Comparison of ENCODE assay signal across 8 cellular contexts in the genomic region with DNA sequence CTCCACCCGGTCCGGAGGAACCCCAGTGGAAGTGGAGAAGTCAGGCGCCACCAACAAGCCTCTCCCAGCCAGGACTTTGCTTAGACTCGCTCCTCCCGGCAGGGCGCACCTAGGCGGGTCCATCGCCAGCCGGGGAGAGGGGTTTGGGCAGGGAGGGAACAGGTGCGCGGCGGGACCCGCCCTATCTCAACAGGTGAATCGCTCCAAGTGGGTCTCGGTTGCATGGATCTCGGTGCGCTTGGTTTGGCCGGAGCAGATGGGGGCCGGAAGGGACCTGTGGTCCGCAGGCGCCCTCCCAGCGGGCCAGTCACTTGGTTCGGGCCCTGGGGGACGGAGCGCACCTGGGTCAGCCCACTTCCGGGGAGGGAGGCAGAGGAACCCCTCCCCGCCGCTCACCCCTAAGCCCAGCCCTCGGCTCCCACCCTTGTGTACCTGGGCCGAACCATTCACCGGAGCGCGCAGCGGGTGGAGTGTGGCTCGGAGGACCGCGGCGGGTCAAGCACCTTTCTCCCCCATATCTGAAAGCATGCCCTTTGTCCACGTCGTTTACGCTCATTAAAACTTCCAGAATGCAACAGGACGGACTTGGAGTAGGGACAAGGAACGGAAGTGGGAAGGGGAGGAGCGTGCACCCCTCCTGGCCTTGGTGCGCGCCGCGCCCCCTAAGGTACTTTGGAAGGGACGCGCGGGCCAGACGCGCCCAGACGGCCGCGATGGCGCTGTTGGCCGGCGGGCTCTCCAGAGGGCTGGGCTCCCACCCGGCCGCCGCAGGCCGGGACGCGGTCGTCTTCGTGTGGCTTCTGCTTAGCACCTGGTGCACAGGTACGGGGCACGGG. TPM values are rescaled to one million over a fixed set of nuclear protein-coding genes. Genes with fewer than 3 reads are reported as not detected.
DNase-seq lines count a peak whose midpoint lies in the region; ATAC-seq, FAIRE-seq and TF ChIP-seq lines count a peak whose summit lies in the region.

Gene LSR, plus strand, starts transcription at position 693 of the 836 bp plus-strand sequence. Its CDS starts 21 bp downstream, at position 714.

- H3K9me3 Mint-ChIP-seq in CD4-positive, CD25-positive, alpha-beta regulatory T cell: peaks cover 0 to 8% (median 4%) of the 10 kb centered on the region in 7 donors
- H3K9me3 Mint-ChIP-seq in T-cell: peaks cover 4 to 11% (median 5%) of the 10 kb centered on the region in 3 donors

- peak within 1 kb of the TSS; percentile 91 to 97 (median 92) for H3K27ac Mint-ChIP-seq in CD4-positive, CD25-positive, alpha-beta regulatory T cell
- peak within 1 kb of the TSS; percentile 96 to 98 for H3K27ac Mint-ChIP-seq in T-cell

- POLR2A ChIA-PET in T-cell (lab: Charles Lee) (no interaction called here), K562 (lab: Yijun Ruan, JAX) (no interaction called here)

- H3K9me1 ChIP-seq in K562 (ENCODE audit: control insufficient read depth, insufficient read depth, low read length): no peaks in the 10 kb centered on the region

- H3K27me3 Mint-ChIP-seq in CD4-positive, CD25-positive, alpha-beta regulatory T cell: peaks cover 34% of the 10 kb centered on the region
- peaks cover 3 to 5% of the 10 kb centered on the region in 2 donors for H3K27me3 Mint-ChIP-seq in T-cell

- intact Hi-C loops in K562 (cut with micrococcal nuclease): loop anchor here (2.0 to 5.0 kb wide), 4 partner anchors 28 to 96 kb away; partner anchors contain the start of gene FXYD5

- peak within 1 kb of the TSS; percentile 99 for H2AFZ ChIP-seq in K562 (ENCODE audit: low read depth, low read length)

- no peaks in the 10 kb centered on the region for H3K9me3 ChIP-seq in CD4-positive, CD25-positive, alpha-beta regulatory T cell (ENCODE audit: control insufficient read depth in 2 of 2, low read length in 2 of 2)
- H3K9me3 ChIP-seq in K562 (replicated peaks; ENCODE audit: control insufficient read depth, insufficient read depth, low read depth, low read length): peaks cover 4% of the 10 kb centered on the region; the same call in 1 of the 2 replicates

- H3K79me2 ChIP-seq in K562 (ENCODE audit: control insufficient read depth, insufficient read depth, low read length): peaks cover 33% of the 10 kb centered on the region

- peak within 1 kb of the TSS; percentile 73 for H3K27ac ChIP-seq in CD4-positive, CD25-positive, alpha-beta regulatory T cell (ENCODE audit: insufficient read depth, low read length, poor library complexity, severe bottlenecking)
- peak within 1 kb of the TSS; percentile 96 for H3K27ac ChIP-seq in K562 (ENCODE audit: extremely low read depth, low read depth, low read length)

- TF ChIP-seq EP300 in K562 (IDR thresholded peaks at IDR 0.05; ENCODE audit: low read length): no peak

- peak; percentile 61 to 92 (median 85) for DNase-seq in CD4-positive, CD25-positive, alpha-beta regulatory T cell
- peak; percentile 97 for DNase-seq in HPDE6-E6E7 (ENCODE audit: extremely low spot score)
- peak; percentile 34 to 83 (median 66) for DNase-seq in T-cell
- DNase-seq in K562 (ENCODE audit: extremely low read depth in 1 of 4, low spot score in 3 of 4): peak; percentile 95 to 97 (median 96)
- DNase-seq in left lobe of liver (ENCODE audit: low spot score): peak; percentile 93
- DNase-seq in stimulated activated CD8-positive, alpha-beta memory T cell treated with anti-CD3 and anti-CD28 coated beads, Interleukin-12 subunit alpha, Interleukin-12 subunit beta, amount 100 ng/mL, for 4 hours (ENCODE audit: low read depth): peak; percentile 61
- DNase-seq in nucleus accumbens (lab: John Stamatoyannopoulos, UW): no peak

- H3K36me3 Mint-ChIP-seq in CD4-positive, CD25-positive, alpha-beta regulatory T cell: peaks cover 18% of the 10 kb centered on the region
- peaks cover 18% of the 10 kb centered on the region for H3K36me3 Mint-ChIP-seq in T-cell

- H3K4me3 ChIP-seq in CD4-positive, CD25-positive, alpha-beta regulatory T cell (ENCODE audit: low read depth, low read length): peak within 1 kb of the TSS; percentile 74
- H3K4me3 ChIP-seq in K562: peak within 1 kb of the TSS; percentile 61

- H3K27me3 ChIP-seq in CD4-positive, CD25-positive, alpha-beta regulatory T cell (ENCODE audit: control insufficient read depth, insufficient read depth, low read length): no peaks in the 10 kb centered on the region
- H3K27me3 ChIP-seq in K562 (ENCODE audit: control insufficient read depth in 2 of 2, insufficient read depth in 2 of 2, low read length in 2 of 2): no peaks in the 10 kb centered on the region

- peaks cover 32% of the 10 kb centered on the region for H3K4me1 ChIP-seq in CD4-positive, CD25-positive, alpha-beta regulatory T cell (ENCODE audit: control insufficient read depth, insufficient read depth, low read length, poor library complexity, severe bottlenecking)
- H3K4me1 ChIP-seq in K562 (replicated peaks in 1 of 2; ENCODE audit: control insufficient read depth in 2 of 2, insufficient read depth in 2 of 2, low read length in 2 of 2): peaks cover 17 to 30% of the 10 kb centered on the region in 2 experiments; a peak in 4 of 5 replicates

- peak; percentile 84 for FAIRE-seq in K562 (lab: Jason Lieb, UNC)

- H3K4me2 ChIP-seq in K562 (ENCODE audit: insufficient read depth, low read length): peak within 1 kb of the TSS; percentile 94

- ATAC-seq in CD4-positive, CD25-positive, alpha-beta regulatory T cell (ENCODE audit: low read depth in 2 of 2): peak; percentile 89 to 90
- ATAC-seq in GM19467 (IDR thresholded peaks at IDR 0.05; ENCODE audit: unreplicated experiment) (peak; percentile 76), T-cell (replicated peaks in 1 of 4) (peak; percentile 87 to 91 (median 90)), K562 (peak; percentile 93), left lobe of liver (peak; percentile 87)

- in situ Hi-C loops in K562 (cut with MboI): no loop called here

- TF ChIP-seq CTCF in K562 (IDR thresholded peaks at IDR 0.05 in 2 of 3, conservative IDR thresholded peaks at IDR 0.05 in 1 of 3; ENCODE audit: insufficient read depth in 2 of 3, low read depth in 1 of 3, low read length in 3 of 3): 0 out of 6 replicates have a peak, but pooled peaks of 1 of the 3 experiments have one; percentile 28

- CTCF ChIA-PET in T-cell (lab: Charles Lee) (interaction anchor here in 1 of 2 donors (1.0 kb wide), 1 partner anchor 247 kb away, joined by 3 read pairs; no protein-coding TSS in a partner anchor), K562 (lab: Yijun Ruan, JAX; ENCODE audit: low intra/inter-chr PET ratio) (interaction anchor here (0.7 to 1.3 kb wide), 2 partner anchors 12 to 21 kb away, joined by 3 to 6 read pairs; partner anchors contain the start of gene USF2)

- no TSS peak for BruUV-seq in K562 (replicated peaks; lab: Mats Ljungman, UMichigan)

- TF ChIP-seq RAD21 in K562 (CRISPR knock-in tag; conservative IDR thresholded peaks at IDR 0.05 in 1 of 2, IDR thresholded peaks at IDR 0.05 in 1 of 2): no peak

- peak within 1 kb of the TSS; percentile 93 to 96 (median 94) for H3K4me3 Mint-ChIP-seq in CD4-positive, CD25-positive, alpha-beta regulatory T cell
- H3K4me3 Mint-ChIP-seq in T-cell: peak within 1 kb of the TSS; percentile 86 to 95 (median 91)

- H3K36me3 ChIP-seq in CD4-positive, CD25-positive, alpha-beta regulatory T cell (ENCODE audit: control insufficient read depth, insufficient read depth, low read length): peaks cover 6% of the 10 kb centered on the region
- H3K36me3 ChIP-seq in K562 (ENCODE audit: control insufficient read depth, insufficient read depth, low read length): peaks cover 31% of the 10 kb centered on the region; the same call in 2 of the 3 replicates

- peak within 1 kb of the TSS; percentile 81 to 92 for H3K9ac ChIP-seq in K562 (ENCODE audit: insufficient read depth in 1 of 2, low read depth in 2 of 2, low read length in 2 of 2)

- no peaks in the 10 kb centered on the region; the same call in 1 of the 2 replicates for H4K20me1 ChIP-seq in K562 (replicated peaks; ENCODE audit: control insufficient read depth, insufficient read depth, low read length)

- peak; percentile 96 for TF ChIP-seq POLR2A in K562 (conservative IDR thresholded peaks at IDR 0.05)

- H3K4me1 Mint-ChIP-seq in CD4-positive, CD25-positive, alpha-beta regulatory T cell: peaks cover 3 to 50% (median 28%) of the 10 kb centered on the region in 4 donors
- peaks cover 31 to 50% (median 39%) of the 10 kb centered on the region in 3 donors for H3K4me1 Mint-ChIP-seq in T-cell

- WGBS in K562 (ENCODE audit: insufficient coverage, low coverage, missing lambda C conversion rate): 0% methylated on average over 51 of the region's 69 CpGs

TF ChIP-seq in K562, 482 proteins besides CTCF, POLR2A, EP300 and RAD21 (continues in another document):
- TF ChIP-seq KAT8 (IDR thresholded peaks at IDR 0.05; ENCODE audit: low read depth) (no peak), SAP30 (IDR thresholded peaks at IDR 0.05; ENCODE audit: borderline replicate concordance, insufficient read depth, low read depth, low read length, poor library complexity, severe bottlenecking) (peak; percentile 90)

RNA-seq across cellular contexts. Expression of gene LSR, which starts in this region (rescaled TPM):
- 28.1 TPM for total RNA-seq in CD4-positive, CD25-positive, alpha-beta regulatory T cell
- 10 to 100 TPM; 47.8 to 66.1 (median 53.7) TPM for polyA plus RNA-seq in CD4-positive, CD25-positive, alpha-beta regulatory T cell
- total RNA-seq in T-cell (10 to 100 TPM; 36.8 to 64.9 (median 57.4) TPM), K562 (2014; rRNA removed) (65.1 and 111 TPM in 2 replicates), K562 (2014; rRNA removed; fragmentation: Illumina TruSeq; extraction: Trizol) (10.1 and 11.3 TPM in 2 replicates), K562 (2015; rRNA removed; fragmentation: Illumina TruSeq; extraction: Trizol) (29.4 and 32.3 TPM in 2 replicates), K562 (2021) (83.3 and 87.9 TPM in 2 replicates), left lobe of liver (103 TPM)
- total RNA-seq in K562 (2011; cell fraction: chromatin; rRNA removed; ENCODE audit: low replicate concordance): 30.2 and 123 TPM in 2 replicates
- 223 and 260 TPM in 2 replicates for total RNA-seq in K562 (2011; cell fraction: nucleolus; rRNA removed)
- total RNA-seq in K562 (2011; cell fraction: nucleoplasm; rRNA removed): 130 and 145 TPM in 2 replicates
- polyA plus RNA-seq in K562 (2011; rRNA removed) (19.6 and 42.8 TPM in 2 replicates), K562 (2014; fragmentation: Illumina TruSeq; extraction: Trizol) (28.0 and 61.6 TPM in 2 replicates), K562 (2014; fragmentation: Nextera tagmentation; extraction: Ambion mirVana) (under 1 TPM; 0.44 to 0.66 TPM), K562 (2014; rRNA removed) (39.4 and 47.4 TPM in 2 replicates)
- 24.5 and 85.7 TPM in 2 replicates for polyA plus RNA-seq in K562 (2011; cell fraction: cytosol; rRNA removed)
- 44.0 and 102 TPM in 2 replicates for polyA plus RNA-seq in K562 (2011; cell fraction: nucleus; rRNA removed)
- polyA plus RNA-seq in K562 (2012): 77.8 and 93.6 TPM in 2 replicates
- polyA minus RNA-seq in K562 (2011; rRNA and poly(A)+ RNA removed): 9.4 and 16.2 TPM in 2 replicates
- 87.6 and 93.3 TPM in 2 replicates for polyA minus RNA-seq in K562 (2011; cell fraction: cytosol; rRNA and poly(A)+ RNA removed)
- polyA minus RNA-seq in K562 (2011; cell fraction: nucleus; rRNA and poly(A)+ RNA removed): 61.4 and 69.4 TPM in 2 replicates

Comparison
In these comparisons a context has a peak if more than half of its experiments do, and no peak if none do; other contexts are left out.
1. DNase-seq: peak in CD4-positive, CD25-positive, alpha-beta regulatory T cell (3 of 3), HPDE6-E6E7 (single experiment), T-cell (34 of 34), K562 (4 of 4), left lobe of liver (single experiment) and stimulated activated CD8-positive, alpha-beta memory T cell treated with anti-CD3 and anti-CD28 coated beads, Interleukin-12 subunit alpha, Interleukin-12 subunit beta, amount 100 ng/mL, for 4 hours (single experiment); none in nucleus accumbens (0 of 56).
2. Peak in every context shown above with its lines, with median percentiles within 50 percentile points of each other: ATAC-seq.